16 cellular contexts compared by ENCODE assay signal in the genomic region with DNA sequence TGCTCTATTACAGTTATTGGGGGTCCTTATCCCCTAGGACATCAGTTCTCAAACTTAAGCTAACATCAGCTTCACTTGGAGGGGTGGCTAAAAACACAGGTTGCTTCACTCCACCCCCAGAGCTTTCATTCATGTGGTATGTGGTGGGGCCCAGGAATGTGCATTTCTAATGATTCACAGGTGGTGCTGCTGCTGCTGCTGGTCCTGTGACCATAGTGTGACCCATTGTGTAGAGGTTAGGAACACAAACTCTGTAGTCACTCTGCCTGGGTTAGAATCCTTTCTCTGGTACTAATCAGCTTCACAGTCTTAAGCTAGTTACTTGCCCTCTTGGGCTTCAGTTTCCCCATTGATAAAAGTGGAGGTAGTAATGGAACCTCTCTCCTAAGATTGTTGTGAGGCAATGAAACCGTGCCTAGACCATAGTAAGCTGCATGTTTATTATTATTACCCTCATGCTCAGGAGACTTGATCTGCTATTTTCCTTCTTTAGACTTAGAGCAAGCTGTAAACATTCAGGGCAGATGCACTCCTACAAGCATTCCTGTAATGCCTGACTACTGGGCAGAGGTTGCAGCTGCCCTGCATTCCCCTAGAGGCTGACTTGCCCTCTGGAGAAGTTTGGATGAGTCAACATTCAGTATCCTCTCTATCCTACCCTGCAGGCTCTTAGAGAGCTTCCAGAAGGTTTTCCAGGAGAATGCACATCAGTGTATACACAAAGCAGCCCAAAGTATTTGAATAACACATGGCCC.
DNase-seq lines count a peak whose midpoint lies in the region; ATAC-seq, FAIRE-seq and TF ChIP-seq lines count a peak whose summit lies in the region.
"Had no signal": no experiment of that assay in that cellular context is flagged by ENCODE, and none has a peak within 500 bp of the region (broad histone marks: within the 10 kb centered on the region; RNA-seq: fewer than 3 reads in every experiment).

No MANE protein-coding gene starts in this region.

- WGBS in IMR-90 (ENCODE audit: extremely low coverage in 2 of 2, insufficient read length in 1 of 2), 2 experiments: no CpG with 5 or more reads among the region's 1 CpG

- no peak overlapping the region for H3K27ac Mint-ChIP-seq in stimulated activated naive B cell treated with anti-CD40 and anti-IgM and Interleukin-4, amounts not matched to agents 10 μg/mL and 1 μg/mL and 100 μg/mL, for 72 hours
- H3K27ac Mint-ChIP-seq: CD14-positive monocyte had no signal

- peak; percentile 62 for FAIRE-seq in keratinocyte (lab: Jason Lieb, UNC)
- FAIRE-seq: GM12892, TTC549 had no signal

- H2AK9ac ChIP-seq in IMR-90 (replicated peaks; ENCODE audit: low read depth, low read length, poor library complexity): peak overlapping the region; percentile 44

- H3K56ac ChIP-seq in IMR-90 (ENCODE audit: extremely low read depth, insufficient read depth, low read length): peak overlapping the region; percentile 25; the same call in 1 of the 2 replicates

- CTCF ChIA-PET in IMR-90 (lab: Yijun Ruan, JAX): interaction anchor here (0.8 to 1.8 kb wide), 7 partner anchors 11 to 114 kb away, joined by 3 to 9 read pairs (median 4); no protein-coding TSS in a partner anchor

- peak overlapping the region; percentile 81 for H2AK5ac ChIP-seq in IMR-90 (ENCODE audit: low read depth, low read length)

- H3K14ac ChIP-seq in IMR-90 (replicated peaks; ENCODE audit: low read depth, low read length): peak overlapping the region; percentile 90

- H2BK15ac ChIP-seq in IMR-90 (ENCODE audit: low read depth, low read length): peak overlapping the region; percentile 79; the same call in 2 of the 3 replicates

- H4K91ac ChIP-seq in IMR-90 (ENCODE audit: insufficient read depth, low read depth, low read length): peak overlapping the region; percentile 76

- H4K20me1 ChIP-seq in IMR-90 (ENCODE audit: insufficient read depth, low read length) (peaks cover 4% of the 10 kb centered on the region; the same call in 1 of the 2 replicates), keratinocyte (ENCODE audit: control insufficient read depth, extremely low read depth, insufficient read depth, low read length) (no peaks in the 10 kb centered on the region)

- no peak for TF ChIP-seq POLR2A in IMR-90 (IDR thresholded peaks at IDR 0.05; ENCODE audit: low read depth, low read length)

- peak overlapping the region; percentile 62 for H2BK5ac ChIP-seq in IMR-90 (ENCODE audit: low read depth, low read length, poor library complexity, severe bottlenecking)

- peaks cover 13% of the 10 kb centered on the region for H3K9me1 ChIP-seq in IMR-90 (ENCODE audit: insufficient read depth, low read length)
- no peaks in the 10 kb centered on the region for H3K9me1 ChIP-seq in keratinocyte (ENCODE audit: control insufficient read depth, extremely low read depth, insufficient read depth, low read length)

- H3K36me3 Mint-ChIP-seq in stimulated activated naive B cell treated with anti-CD40 and anti-IgM and Interleukin-4, amounts not matched to agents 10 μg/mL and 1 μg/mL and 100 μg/mL, for 72 hours: no peaks in the 10 kb centered on the region
- H3K36me3 Mint-ChIP-seq: CD14-positive monocyte had no signal

- in situ Hi-C loops in IMR-90 (cut with MboI; ENCODE audit: low sequenced_read_pairs) (no loop called here), astrocyte of the spinal cord (cut with HindIII; ENCODE audit: low sequenced_read_pairs) (no loop called here)

- peaks cover 0 to 5% of the 10 kb centered on the region in 2 donors for H3K4me1 Mint-ChIP-seq in stimulated activated naive B cell treated with anti-CD40 and anti-IgM and Interleukin-4, amounts not matched to agents 10 μg/mL and 1 μg/mL and 100 μg/mL, for 72 hours

- H3K27ac ChIP-seq in IMR-90 (ENCODE audit: insufficient read depth, low read length) (peak overlapping the region; percentile 88), keratinocyte (ENCODE audit: control insufficient read depth, insufficient read depth, low read length) (no peak overlapping the region)
- H3K27ac ChIP-seq: dorsolateral prefrontal cortex, psoas muscle had no signal

- H3K79me1 ChIP-seq in IMR-90 (ENCODE audit: low read depth in 1 of 2, low read length in 2 of 2): no peaks in the 10 kb centered on the region

- no TSS peak for BruUV-seq in IMR-90 (replicated peaks; lab: Mats Ljungman, UMichigan)

- peak overlapping the region; percentile 58 to 79; a peak in 3 of 4 replicates for H4K8ac ChIP-seq in IMR-90 (ENCODE audit: low read depth in 2 of 2, low read length in 2 of 2)

- TF ChIP-seq RAD21 in IMR-90 (IDR thresholded peaks at IDR 0.05; ENCODE audit: low read length): peak; percentile 8; the same call in 1 of the 2 replicates

- H3K27me3 Mint-ChIP-seq in stimulated activated naive B cell treated with anti-CD40 and anti-IgM and Interleukin-4, amounts not matched to agents 10 μg/mL and 1 μg/mL and 100 μg/mL, for 72 hours: peaks cover 0 to 5% of the 10 kb centered on the region in 2 donors

- peak; percentile 73 for DNase-seq in AG08395 (ENCODE audit: low spot score)
- peak; percentile 89 for DNase-seq in IMR-90
- DNase-seq in astrocyte of the spinal cord (ENCODE audit: low read depth, low spot score): peak; percentile 55
- DNase-seq in keratinocyte (ENCODE audit: low read depth, low spot score): no peak
- no peak for DNase-seq in stimulated activated naive B cell treated with anti-CD40 and anti-IgM and Interleukin-4, amounts not matched to agents 10 μg/mL and 1 μg/mL and 100 μg/mL, for 72 hours
- DNase-seq in SHP77 treated with DMSO at 0.1 percent for 48 hours (lab: John Stamatoyannopoulos, UW): no peak
- DNase-seq in effector CD8-positive, alpha-beta T cell (lab: John Stamatoyannopoulos, UW): no peak
- DNase-seq in cerebellar cortex (ENCODE audit: low spot score): no peak
- DNase-seq: activated T-cell treated with anti-CD3 and anti-CD28 coated beads, Interleukin-2, amount 50 U/mL, for 48 hours; dorsolateral prefrontal cortex; left cardiac atrium; MV-4-11; psoas muscle had no signal

- no peak overlapping the region for H3K9ac ChIP-seq in IMR-90 (ENCODE audit: low read depth, low read length)
- no peak overlapping the region for H3K9ac ChIP-seq in keratinocyte (ENCODE audit: control insufficient read depth, extremely low read depth, insufficient read depth, low read length)

- no peak overlapping the region for H2AFZ ChIP-seq in IMR-90 (replicated peaks; ENCODE audit: low read length, poor library complexity)
- H2AFZ ChIP-seq in keratinocyte (ENCODE audit: control insufficient read depth, low read length): no peak overlapping the region

- H3K23ac ChIP-seq in IMR-90 (ENCODE audit: low read depth, low read length): peak overlapping the region; percentile 59

- H3K79me2 ChIP-seq in keratinocyte (ENCODE audit: control insufficient read depth, insufficient read depth, low read length): no peaks in the 10 kb centered on the region

- peaks cover 3% of the 10 kb centered on the region for H3K27me3 ChIP-seq in IMR-90 (ENCODE audit: control insufficient read depth, insufficient read depth, low read length)
- H3K27me3 ChIP-seq in keratinocyte (ENCODE audit: control insufficient read depth, extremely low read depth, insufficient read depth, low read length): no peaks in the 10 kb centered on the region

- dilution Hi-C loops in IMR-90 (cut with HindIII; ENCODE audit: low sequenced_read_pairs, unreplicated experiment): no loop called here
- dilution Hi-C loops in keratinocyte (cut with MboI; ENCODE audit: extremely low pct_ligation_motif_present, low sequenced_read_pairs): no loop called here

- H2BK120ac ChIP-seq in IMR-90 (ENCODE audit: low read depth, low read length): peak overlapping the region; percentile 88

- no peak overlapping the region for H3K4me3 Mint-ChIP-seq in stimulated activated naive B cell treated with anti-CD40 and anti-IgM and Interleukin-4, amounts not matched to agents 10 μg/mL and 1 μg/mL and 100 μg/mL, for 72 hours
- H3K4me3 Mint-ChIP-seq: CD14-positive monocyte had no signal

- peak overlapping the region; percentile 44 for H4K5ac ChIP-seq in IMR-90 (ENCODE audit: low read depth, low read length)

- peak overlapping the region; percentile 47 for H3K4me2 ChIP-seq in IMR-90 (ENCODE audit: low read depth, low read length)
- peak overlapping the region; percentile 4 for H3K4me2 ChIP-seq in keratinocyte (ENCODE audit: control insufficient read depth, extremely low read depth, insufficient read depth, low read depth, low read length)

- peak overlapping the region; percentile 93 for H2BK20ac ChIP-seq in IMR-90 (ENCODE audit: low read depth, low read length)

- intact Hi-C loops in IMR-90 (cut with micrococcal nuclease): loop anchor here (1.0 to 2.0 kb wide), 3 partner anchors 13 to 94 kb away; partner anchors contain the start of gene ACSL4

- POLR2A ChIA-PET in IMR-90 (lab: Charles Lee; ENCODE audit: unreplicated experiment): no interaction called here

- H3K4me3 ChIP-seq in IMR-90 (ENCODE audit: insufficient read depth, low read depth, low read length) (no peak overlapping the region), astrocyte of the spinal cord (ENCODE audit: low read depth, low read length) (no peak overlapping the region), keratinocyte (ENCODE audit: control insufficient read depth in 2 of 3, extremely low read depth in 1 of 3, insufficient read depth in 2 of 3, low read depth in 1 of 3, low read length in 3 of 3) (no peak overlapping the region)
- H3K4me3 ChIP-seq: dorsolateral prefrontal cortex, psoas muscle had no signal

- no peaks in the 10 kb centered on the region for H3K9me3 ChIP-seq in IMR-90 (ENCODE audit: control insufficient read depth, insufficient read depth, low read length)
- no peaks in the 10 kb centered on the region for H3K9me3 ChIP-seq in keratinocyte (ENCODE audit: control insufficient read depth, low read depth, low read length)
- H3K9me3 ChIP-seq: psoas muscle had no signal

- peak overlapping the region; percentile 94 for H3K4ac ChIP-seq in IMR-90 (ENCODE audit: low read depth, low read length)

- peak; percentile 96 for ATAC-seq in IMR-90 (ENCODE audit: low read depth)
- no peak for ATAC-seq in stimulated activated naive B cell treated with anti-CD40 and anti-IgM and Interleukin-4, amounts not matched to agents 10 μg/mL and 1 μg/mL and 100 μg/mL, for 72 hours (replicated peaks)

- no peaks in the 10 kb centered on the region for H3K36me3 ChIP-seq in IMR-90 (ENCODE audit: control insufficient read depth, insufficient read depth, low read length)
- no peaks in the 10 kb centered on the region for H3K36me3 ChIP-seq in keratinocyte (ENCODE audit: control insufficient read depth in 2 of 2, extremely low read depth in 1 of 2, insufficient read depth in 2 of 2, low read length in 2 of 2)

- peak overlapping the region; percentile 70 for H3K18ac ChIP-seq in IMR-90 (ENCODE audit: low read depth, low read length)

- no peaks in the 10 kb centered on the region for H3K9me3 Mint-ChIP-seq in stimulated activated naive B cell treated with anti-CD40 and anti-IgM and Interleukin-4, amounts not matched to agents 10 μg/mL and 1 μg/mL and 100 μg/mL, for 72 hours

- peak; percentile 17; the same call in 1 of the 2 replicates for TF ChIP-seq CTCF in IMR-90 (conservative IDR thresholded peaks at IDR 0.05; ENCODE audit: low read depth, low read length)
- peak; percentile 10 for TF ChIP-seq CTCF in astrocyte of the spinal cord (IDR thresholded peaks at IDR 0.05; ENCODE audit: low read depth, low read length)
- peak in 2 of 3 experiments; percentile 7 to 14 for TF ChIP-seq CTCF in keratinocyte (optimal IDR thresholded peaks at IDR 0.05 in 1 of 3, IDR thresholded peaks at IDR 0.05 in 1 of 3, conservative IDR thresholded peaks at IDR 0.05 in 1 of 3; ENCODE audit: extremely low read depth in 1 of 3, insufficient read depth in 2 of 3, low read length in 3 of 3)

- H3K4me1 ChIP-seq in IMR-90 (ENCODE audit: control insufficient read depth, insufficient read depth, low read length) (peaks cover 13% of the 10 kb centered on the region), keratinocyte (ENCODE audit: control insufficient read depth, extremely low read depth, insufficient read depth, low read length) (peaks cover 20% of the 10 kb centered on the region)

Comparison
In these comparisons a context has a peak if more than half of its experiments do, and no peak if none do; other contexts are left out.
1. DNase-seq: peak in AG08395 (single experiment), IMR-90 (single experiment) and astrocyte of the spinal cord (single experiment); none in keratinocyte (single experiment), stimulated activated naive B cell treated with anti-CD40 and anti-IgM and Interleukin-4, amounts not matched to agents 10 μg/mL and 1 μg/mL and 100 μg/mL, for 72 hours (single experiment), SHP77 treated with DMSO at 0.1 percent for 48 hours (single experiment), effector CD8-positive, alpha-beta T cell (single experiment) and cerebellar cortex (single experiment).
2. Peak in every context shown above with its lines, with median percentiles within 50 percentile points of each other: CTCF ChIP-seq.